ENCODE assay signal across 11 cellular contexts in genomic region chr1:58592521-58593134, GRCh38. TPM values are rescaled to one million over a fixed set of nuclear protein-coding genes. Genes with fewer than 3 reads are reported as not detected.
A peak's percentile ranks its signal among the peaks of the same experiment; 100 is the strongest.
DNase-seq lines count a peak whose midpoint lies in the region; ATAC-seq, FAIRE-seq and TF ChIP-seq lines count a peak whose summit lies in the region.
"Had no signal": no experiment of that assay in that cellular context is flagged by ENCODE, and none has a peak within 500 bp of the region (broad histone marks: within the 10 kb centered on the region; RNA-seq: fewer than 3 reads in every experiment).

No MANE protein-coding gene starts in this region.

- peak overlapping the region in 1 of 2 experiments; percentile 76 for H3K18ac ChIP-seq in mesenchymal stem cell (ENCODE audit: low read depth in 1 of 2, low read length in 2 of 2)

- POLR2A ChIA-PET in AG04450 (lab: Yijun Ruan, JAX) = interaction anchor here (0.7 to 1.0 kb wide), 2 partner anchors 8 to 33 kb away, joined by 3 read pairs; no protein-coding TSS in a partner anchor

- H3K79me1 ChIP-seq in mesenchymal stem cell (replicated peaks; ENCODE audit: low read length, poor library complexity, severe bottlenecking) = no peaks in the 10 kb centered on the region

- H3K27me3 ChIP-seq in AG04450 (ENCODE audit: control insufficient read depth, insufficient read depth, low read length) = peaks cover 6% of the 10 kb centered on the region
- H3K27me3 ChIP-seq in mesenchymal stem cell (ENCODE audit: control insufficient read depth in 1 of 2, insufficient read depth in 1 of 2, low read length in 2 of 2) = no peaks in the 10 kb centered on the region

- no peak overlapping the region for H3K4ac ChIP-seq in mesenchymal stem cell (ENCODE audit: low read depth in 1 of 2, low read length in 2 of 2)

- H2BK120ac ChIP-seq in mesenchymal stem cell (ENCODE audit: low read depth, low read length) = no peak overlapping the region

- WGBS in mesenchymal stem cell = 91% methylated on average over 3 of the region's 5 CpGs

- H2BK15ac ChIP-seq in mesenchymal stem cell (ENCODE audit: low read depth, poor library complexity, severe bottlenecking) = no peak overlapping the region

- peak overlapping the region; percentile 74 for H2AK5ac ChIP-seq in mesenchymal stem cell (ENCODE audit: low read length, severe bottlenecking)

- no peak overlapping the region for H3K9ac ChIP-seq in mesenchymal stem cell (ENCODE audit: low read length)

- TF ChIP-seq CTCF in AG04450 (IDR thresholded peaks at IDR 0.05; ENCODE audit: low read depth, low read length) = no peak
- no peak for TF ChIP-seq CTCF in LNCaP clone FGC (IDR thresholded peaks at IDR 0.05; ENCODE audit: control insufficient read depth, extremely low read depth, insufficient read depth)

- CTCF ChIA-PET in AG04450 (lab: Charles Lee) = interaction anchor here (1.0 kb wide), 1 partner anchor 46 kb away, joined by 3 read pairs; the partner anchor contains the start of gene OMA1

- H3K27ac ChIP-seq in AG04450 (ENCODE audit: low read depth, low read length) = peak overlapping the region; percentile 22
- peak overlapping the region; percentile 97 for H3K27ac ChIP-seq in mesenchymal stem cell (ENCODE audit: low read length, poor library complexity, severe bottlenecking)

- H3K4me1 ChIP-seq in mesenchymal stem cell (ENCODE audit: control insufficient read depth, insufficient read depth, low read depth, low read length) = peaks cover 16% of the 10 kb centered on the region

- no peak overlapping the region for H2AFZ ChIP-seq in mesenchymal stem cell (ENCODE audit: low read depth, low read length)

- no peak overlapping the region for H3K14ac ChIP-seq in mesenchymal stem cell (ENCODE audit: low read length in 2 of 2)

- no peak overlapping the region for H3K23ac ChIP-seq in mesenchymal stem cell (ENCODE audit: low read length in 2 of 2)

- peak overlapping the region; percentile 68 for H2BK5ac ChIP-seq in mesenchymal stem cell (ENCODE audit: low read depth, low read length, poor library complexity, severe bottlenecking)

- no peaks in the 10 kb centered on the region for H3K36me3 ChIP-seq in mesenchymal stem cell (ENCODE audit: control insufficient read depth in 1 of 2, insufficient read depth in 2 of 2, low read depth in 1 of 2, low read length in 2 of 2)

- H4K8ac ChIP-seq in mesenchymal stem cell (ENCODE audit: low read length) = no peak overlapping the region

- DNase-seq in AG04450 (ENCODE audit: low read depth, low spot score) (peak; percentile 80), LNCaP clone FGC (ENCODE audit: low read depth) (peak; percentile 8), dermis microvascular lymphatic vessel endothelial cell (ENCODE audit: low read depth in 2 of 2) (peak; percentile 31 to 96), mesenchymal stem cell (peak; percentile 71), NCI-H1092 treated with DMSO at 0.1 percent for 48 hours (lab: John Stamatoyannopoulos, UW) (no peak), frontal cortex (ENCODE audit: low spot score in 2 of 2) (no peak), KBM-7 (no peak)
- DNase-seq: activated naive CD8-positive, alpha-beta T cell treated with anti-CD3 and anti-CD28 coated beads, Interleukin-2, amount 10 ng/mL, durations not matched to agents 7 days and 5 days had no signal

- H3K9me3 ChIP-seq in AG04450 (ENCODE audit: control insufficient read depth, insufficient read depth, low read length) (no peaks in the 10 kb centered on the region; the same call in 1 of the 2 replicates), mesenchymal stem cell (ENCODE audit: control insufficient read depth, low read length) (no peaks in the 10 kb centered on the region)

- no peak for ATAC-seq in HG02763 (IDR thresholded peaks at IDR 0.05; ENCODE audit: unreplicated experiment)
- ATAC-seq: K562 had no signal

- peak overlapping the region in 1 of 2 experiments; percentile 67 for H2BK12ac ChIP-seq in mesenchymal stem cell (ENCODE audit: low read length in 2 of 2)

- H3K4me3 ChIP-seq in AG04450 (ENCODE audit: low read depth, low read length) = no peak overlapping the region
- H3K4me3 ChIP-seq in LNCaP clone FGC (ENCODE audit: low read depth, low read length) = no peak overlapping the region
- H3K4me3 ChIP-seq in mesenchymal stem cell (ENCODE audit: insufficient read depth in 1 of 2, low read depth in 1 of 2, low read length in 2 of 2) = peak overlapping the region in 1 of 2 experiments; percentile 5
- H3K4me3 ChIP-seq: K562 had no signal

- H4K91ac ChIP-seq in mesenchymal stem cell (ENCODE audit: low read length) = no peak overlapping the region

- in situ Hi-C loops in KBM-7 (cut with MboI; ENCODE audit: low pct_unique_long_range_greater_than_20kb, low sequenced_read_pairs) = no loop called here

- no peak for FAIRE-seq in frontal cortex (lab: Jason Lieb, UNC)
- FAIRE-seq: K562 had no signal

- H3K4me2 ChIP-seq in mesenchymal stem cell (ENCODE audit: low read length, poor library complexity, severe bottlenecking) = no peak overlapping the region

RNA-seq across cellular contexts. Expression of gene TACSTD2, which starts 15.6 kb away (rescaled TPM):
- 0.07 TPM in 2 replicates for polyA plus RNA-seq in AG04450 (2011; rRNA removed)
- polyA minus RNA-seq in AG04450 (2011; rRNA and poly(A)+ RNA removed) = not detected in 2 replicates
- total RNA-seq in dermis microvascular lymphatic vessel endothelial cell (5.1 and 17.1 TPM in 2 replicates), frontal cortex (under 0.01 TPM)
- polyA plus RNA-seq in mesenchymal stem cell (2013, experiment 1 of 2) = 0.08 TPM
- 0.12 TPM for polyA plus RNA-seq in mesenchymal stem cell (2013, experiment 2 of 2)
- total RNA-seq: activated naive CD8-positive, alpha-beta T cell treated with anti-CD3 and anti-CD28 coated beads, Interleukin-2, amount 10 ng/mL, durations not matched to agents 7 days and 5 days; T-helper 1 cell treated with Interleukin-12 subunit alpha and Interleukin-12 subunit beta and Interleukin-4 antibody, amounts not matched to agents 30 ng/mL and 1 ng/mL, for 36 hours had no signal

RNA-seq across cellular contexts. Expression of gene OMA1, which starts 46.1 kb away (rescaled TPM):
- 12.1 and 17.3 TPM in 2 replicates for polyA plus RNA-seq in AG04450 (2011; rRNA removed)
- polyA minus RNA-seq in AG04450 (2011; rRNA and poly(A)+ RNA removed) = 8.1 and 8.9 TPM in 2 replicates
- total RNA-seq in dermis microvascular lymphatic vessel endothelial cell (7.0 and 11.0 TPM in 2 replicates), frontal cortex (47.3 TPM)
- polyA plus RNA-seq in mesenchymal stem cell (2013, experiment 1 of 2) = 6.1 TPM
- polyA plus RNA-seq in mesenchymal stem cell (2013, experiment 2 of 2) = 6.3 TPM

Comparison
In these comparisons a context has a peak if more than half of its experiments do, and no peak if none do; other contexts are left out.
1. DNase-seq: peak in AG04450 (single experiment), LNCaP clone FGC (single experiment), dermis microvascular lymphatic vessel endothelial cell (2 of 2) and mesenchymal stem cell (single experiment); none in NCI-H1092 treated with DMSO at 0.1 percent for 48 hours (single experiment), frontal cortex (0 of 2) and KBM-7 (single experiment).